ENCODE assay signal across 1 cellular context in the genomic region with DNA sequence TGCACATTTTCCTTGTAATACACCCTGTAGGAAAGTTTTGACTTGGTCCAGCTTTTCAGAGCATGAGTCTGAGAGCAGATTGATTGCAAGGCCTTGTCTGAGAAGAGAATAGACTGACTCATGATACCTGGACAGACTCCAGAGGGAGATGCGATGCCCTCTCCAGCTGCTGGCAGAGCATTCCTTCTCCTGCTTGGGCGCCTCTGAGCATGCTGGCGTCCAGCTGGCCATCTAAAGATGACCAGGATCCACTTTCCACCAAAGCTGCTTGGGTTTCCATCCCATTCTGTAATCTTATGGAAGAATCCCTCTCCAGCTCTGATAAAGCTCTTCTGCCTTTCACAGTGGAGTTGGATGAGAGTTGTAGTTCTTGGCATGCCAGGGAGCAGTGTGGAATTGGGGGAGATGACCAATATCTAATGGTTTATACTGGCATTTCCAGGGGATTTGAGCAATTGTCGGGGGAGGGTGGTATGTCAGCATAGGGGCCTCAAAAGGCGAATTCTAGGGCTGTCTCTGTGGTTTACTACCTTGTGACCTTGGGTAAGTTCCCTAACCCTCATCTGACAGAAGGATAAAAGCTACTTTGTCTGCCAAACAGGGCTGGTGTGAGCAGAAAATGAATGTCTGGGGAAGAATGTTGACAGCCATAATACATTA.
A peak's percentile ranks its signal among the peaks of the same experiment; 100 is the strongest.
TF ChIP-seq lines count a peak whose summit lies in the region.

No MANE protein-coding gene starts in this region.

TF ChIP-seq in GM12878, 131 proteins besides CTCF, POLR2A, EP300 and RAD21:
- TF ChIP-seq BRCA1 (IDR thresholded peaks at IDR 0.05; ENCODE audit: low read depth, low read length) (no peak), YBX1 (IDR thresholded peaks at IDR 0.05) (no peak), SMC3 (IDR thresholded peaks at IDR 0.05; ENCODE audit: borderline replicate concordance, low read length) (no peak), CBFB (IDR thresholded peaks at IDR 0.05; ENCODE audit: low read depth) (no peak), RB1 (IDR thresholded peaks at IDR 0.05; ENCODE audit: borderline replicate concordance) (no peak), NFXL1 (IDR thresholded peaks at IDR 0.05; ENCODE audit: borderline replicate concordance) (no peak), KLF5 (IDR thresholded peaks at IDR 0.05; ENCODE audit: partially characterized antibody) (no peak), RUNX3 (IDR thresholded peaks at IDR 0.05; ENCODE audit: low read length) (peak; percentile 71), CBX5 (IDR thresholded peaks at IDR 0.05; ENCODE audit: low read depth) (no peak), NRF1 (conservative IDR thresholded peaks at IDR 0.05; ENCODE audit: low read depth, low read length) (no peak), MXI1 (IDR thresholded peaks at IDR 0.05; ENCODE audit: low read depth, low read length) (peak; percentile 29; the same call in 1 of the 2 replicates), SMARCA5 (IDR thresholded peaks at IDR 0.05) (no peak), NR2F1 (conservative IDR thresholded peaks at IDR 0.05) (peak; percentile 52), KDM1A (IDR thresholded peaks at IDR 0.05; ENCODE audit: borderline replicate concordance) (no peak), FOXM1 (IDR thresholded peaks at IDR 0.05; ENCODE audit: low read depth, low read length) (no peak), STAT1 (conservative IDR thresholded peaks at IDR 0.05) (no peak)
- TF ChIP-seq, protein P1, sequence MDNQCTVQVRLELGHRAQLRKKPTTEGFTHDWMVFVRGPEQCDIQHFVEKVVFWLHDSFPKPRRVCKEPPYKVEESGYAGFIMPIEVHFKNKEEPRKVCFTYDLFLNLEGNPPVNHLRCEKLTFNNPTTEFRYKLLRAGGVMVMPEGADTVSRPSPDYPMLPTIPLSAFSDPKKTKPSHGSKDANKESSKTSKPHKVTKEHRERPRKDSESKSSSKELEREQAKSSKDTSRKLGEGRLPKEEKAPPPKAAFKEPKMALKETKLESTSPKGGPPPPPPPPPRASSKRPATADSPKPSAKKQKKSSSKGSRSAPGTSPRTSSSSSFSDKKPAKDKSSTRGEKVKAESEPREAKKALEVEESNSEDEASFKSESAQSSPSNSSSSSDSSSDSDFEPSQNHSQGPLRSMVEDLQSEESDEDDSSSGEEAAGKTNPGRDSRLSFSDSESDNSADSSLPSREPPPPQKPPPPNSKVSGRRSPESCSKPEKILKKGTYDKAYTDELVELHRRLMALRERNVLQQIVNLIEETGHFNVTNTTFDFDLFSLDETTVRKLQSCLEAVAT (IDR thresholded peaks at IDR 0.05) = no peak
